ENCODE assay signal across 1 cellular context in the genomic region with DNA sequence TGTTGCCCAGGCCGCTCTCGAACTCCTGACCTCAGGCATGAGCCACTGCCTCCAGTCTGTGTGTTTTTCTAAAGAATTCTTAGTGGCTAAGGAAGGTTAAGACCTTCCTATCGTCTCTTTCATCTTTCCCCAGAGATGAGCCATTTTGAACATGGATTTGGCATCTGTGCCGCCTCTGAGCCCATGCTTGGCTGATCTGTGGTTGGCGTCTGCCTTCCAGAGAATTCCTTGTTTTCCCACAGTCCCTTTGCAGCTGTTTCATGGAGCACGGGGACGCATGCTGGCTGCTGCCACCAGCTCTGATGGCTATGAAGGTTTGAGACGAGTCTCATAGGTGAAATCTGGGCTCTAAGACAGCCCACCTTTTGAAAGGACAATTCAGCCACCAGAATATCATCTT.
TF ChIP-seq lines count a peak whose summit lies in the region.

No MANE protein-coding gene starts in this region.

TF ChIP-seq in HCT116, 20 proteins besides CTCF, POLR2A, EP300 and RAD21 (continued from another document):
- TF ChIP-seq, protein P1, sequence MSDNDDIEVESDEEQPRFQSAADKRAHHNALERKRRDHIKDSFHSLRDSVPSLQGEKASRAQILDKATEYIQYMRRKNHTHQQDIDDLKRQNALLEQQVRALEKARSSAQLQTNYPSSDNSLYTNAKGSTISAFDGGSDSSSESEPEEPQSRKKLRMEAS (IDR thresholded peaks at IDR 0.05): no peak
- TF ChIP-seq, protein P2, sequence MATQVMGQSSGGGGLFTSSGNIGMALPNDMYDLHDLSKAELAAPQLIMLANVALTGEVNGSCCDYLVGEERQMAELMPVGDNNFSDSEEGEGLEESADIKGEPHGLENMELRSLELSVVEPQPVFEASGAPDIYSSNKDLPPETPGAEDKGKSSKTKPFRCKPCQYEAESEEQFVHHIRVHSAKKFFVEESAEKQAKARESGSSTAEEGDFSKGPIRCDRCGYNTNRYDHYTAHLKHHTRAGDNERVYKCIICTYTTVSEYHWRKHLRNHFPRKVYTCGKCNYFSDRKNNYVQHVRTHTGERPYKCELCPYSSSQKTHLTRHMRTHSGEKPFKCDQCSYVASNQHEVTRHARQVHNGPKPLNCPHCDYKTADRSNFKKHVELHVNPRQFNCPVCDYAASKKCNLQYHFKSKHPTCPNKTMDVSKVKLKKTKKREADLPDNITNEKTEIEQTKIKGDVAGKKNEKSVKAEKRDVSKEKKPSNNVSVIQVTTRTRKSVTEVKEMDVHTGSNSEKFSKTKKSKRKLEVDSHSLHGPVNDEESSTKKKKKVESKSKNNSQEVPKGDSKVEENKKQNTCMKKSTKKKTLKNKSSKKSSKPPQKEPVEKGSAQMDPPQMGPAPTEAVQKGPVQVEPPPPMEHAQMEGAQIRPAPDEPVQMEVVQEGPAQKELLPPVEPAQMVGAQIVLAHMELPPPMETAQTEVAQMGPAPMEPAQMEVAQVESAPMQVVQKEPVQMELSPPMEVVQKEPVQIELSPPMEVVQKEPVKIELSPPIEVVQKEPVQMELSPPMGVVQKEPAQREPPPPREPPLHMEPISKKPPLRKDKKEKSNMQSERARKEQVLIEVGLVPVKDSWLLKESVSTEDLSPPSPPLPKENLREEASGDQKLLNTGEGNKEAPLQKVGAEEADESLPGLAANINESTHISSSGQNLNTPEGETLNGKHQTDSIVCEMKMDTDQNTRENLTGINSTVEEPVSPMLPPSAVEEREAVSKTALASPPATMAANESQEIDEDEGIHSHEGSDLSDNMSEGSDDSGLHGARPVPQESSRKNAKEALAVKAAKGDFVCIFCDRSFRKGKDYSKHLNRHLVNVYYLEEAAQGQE (IDR thresholded peaks at IDR 0.05; ENCODE audit: low read depth): no peak
- no peak for TF ChIP-seq SIN3A (IDR thresholded peaks at IDR 0.05; ENCODE audit: low read depth)
- no peak for TF ChIP-seq EGR1 (IDR thresholded peaks at IDR 0.05; ENCODE audit: low read depth)
- TF ChIP-seq EZH2phosphoT487 (IDR thresholded peaks at IDR 0.05; ENCODE audit: borderline replicate concordance): no peak
